ENCODE assay signal across 17 cellular contexts in the genomic region with DNA sequence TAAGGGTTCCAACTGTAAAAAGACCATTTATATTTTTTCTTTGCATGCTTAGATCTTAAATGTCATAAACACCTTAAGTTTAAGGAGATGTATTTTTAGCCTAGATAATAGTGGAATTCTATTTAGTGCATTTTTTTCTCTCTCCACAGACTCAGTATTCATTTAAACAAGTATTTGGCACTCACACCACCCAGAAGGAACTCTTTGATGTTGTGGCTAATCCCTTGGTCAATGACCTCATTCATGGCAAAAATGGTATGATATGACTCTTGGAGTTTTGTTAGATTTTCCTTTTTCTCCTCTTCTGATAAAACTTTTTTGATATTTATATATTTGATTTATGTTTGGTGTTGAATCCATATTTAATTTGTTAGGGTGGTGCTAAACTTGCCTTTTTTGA. TPM values are rescaled to one million over a fixed set of nuclear protein-coding genes. Genes with fewer than 3 reads are reported as not detected.
A peak's percentile ranks its signal among the peaks of the same experiment; 100 is the strongest.
DNase-seq lines count a peak whose midpoint lies in the region; ATAC-seq and TF ChIP-seq lines count a peak whose summit lies in the region.
"Had no signal": no experiment of that assay in that cellular context is flagged by ENCODE, and none has a peak within 500 bp of the region (broad histone marks: within the 10 kb centered on the region; RNA-seq: fewer than 3 reads in every experiment).

No MANE protein-coding gene starts in this region.

- H3F3A ChIP-seq in smooth muscle cell (ENCODE audit: low read depth) = peaks cover 7% of the 10 kb centered on the region

- no peaks in the 10 kb centered on the region for H3K36me3 ChIP-seq in breast epithelium
- no peaks in the 10 kb centered on the region for H3K36me3 ChIP-seq in smooth muscle cell (ENCODE audit: low read depth)

- ATAC-seq in HG03108 (IDR thresholded peaks at IDR 0.05; ENCODE audit: unreplicated experiment) = no peak
- ATAC-seq: Right ventricle myocardium inferior had no signal

- CTCF ChIA-PET in MCF 10A (lab: Yijun Ruan, JAX) = no interaction called here

- H3K27me3 ChIP-seq in breast epithelium (no peaks in the 10 kb centered on the region), smooth muscle cell (ENCODE audit: low read depth) (no peaks in the 10 kb centered on the region), dorsolateral prefrontal cortex (no peaks in the 10 kb centered on the region)
- H3K27me3 ChIP-seq: BLaER1 treated with 17β-estradiol and CSF1 and Interleukin-3, amounts not matched to agents 10 nM and 100 nM had no signal

- peaks cover 23% of the 10 kb centered on the region for H3K4me1 Mint-ChIP-seq in MCF 10A (ENCODE audit: insufficient read depth, unreplicated experiment)
- H3K4me1 Mint-ChIP-seq: H9 had no signal

- intact Hi-C loops in MCF 10A (cut with micrococcal nuclease) = no loop called here
- intact Hi-C loops in breast epithelium (cut with DNase I; ENCODE audit: low total_unique reads) = no loop called here
- intact Hi-C loops in dorsolateral prefrontal cortex (cut with DNase I) = no loop called here

- no peaks in the 10 kb centered on the region for H3K9me3 Mint-ChIP-seq in MCF 10A (ENCODE audit: unreplicated experiment)
- H3K9me3 Mint-ChIP-seq: CD8-positive, alpha-beta memory T cell; H9 had no signal

- H3K4me3 Mint-ChIP-seq in MCF 10A (ENCODE audit: unreplicated experiment) = no peak overlapping the region
- H3K4me3 Mint-ChIP-seq: CD8-positive, alpha-beta memory T cell; H9 had no signal

- TF ChIP-seq CTCF in MCF 10A (IDR thresholded peaks at IDR 0.05; ENCODE audit: unreplicated experiment) (no peak), breast epithelium (IDR thresholded peaks at IDR 0.05) (no peak), smooth muscle cell (IDR thresholded peaks at IDR 0.05; ENCODE audit: borderline replicate concordance, insufficient read depth, poor library complexity, severe bottlenecking) (no peak), dorsolateral prefrontal cortex (IDR thresholded peaks at IDR 0.05 in 54 of 56, conservative IDR thresholded peaks at IDR 0.05 in 2 of 56; ENCODE audit: low read depth in 1 of 56, partially characterized antibody in 56 of 56) (no peak)

- POLR2A ChIA-PET in MCF 10A (lab: Yijun Ruan, JAX) = interaction anchor here (0.7 to 4.5 kb wide), 3 partner anchors 7 to 37 kb away, joined by 3 to 34 read pairs (median 4); a partner anchor contains a TSS

- H2AFZ ChIP-seq in smooth muscle cell (ENCODE audit: low read depth) = no peak overlapping the region

- H4K20me1 ChIP-seq in smooth muscle cell (ENCODE audit: low read depth) = no peaks in the 10 kb centered on the region

- H3K4me2 ChIP-seq in smooth muscle cell = peak overlapping the region; percentile 58
- H3K4me2 ChIP-seq: BLaER1 treated with 17β-estradiol and CSF1 and Interleukin-3, amounts not matched to agents 10 nM and 100 nM had no signal

- H3K79me2 ChIP-seq in smooth muscle cell (ENCODE audit: low read depth) = peaks cover 26% of the 10 kb centered on the region

- H3K9me3 ChIP-seq in breast epithelium (no peaks in the 10 kb centered on the region), smooth muscle cell (replicated peaks; ENCODE audit: low read depth) (no peaks in the 10 kb centered on the region)
- H3K9me3 ChIP-seq: BLaER1 treated with 17β-estradiol and CSF1 and Interleukin-3, amounts not matched to agents 10 nM and 100 nM had no signal

- BruUV-seq in MCF 10A (replicated peaks; lab: Mats Ljungman, UMichigan) = no TSS peak

- peaks cover 15% of the 10 kb centered on the region for H3K36me3 Mint-ChIP-seq in MCF 10A (ENCODE audit: insufficient read depth, unreplicated experiment)
- H3K36me3 Mint-ChIP-seq: CD8-positive, alpha-beta memory T cell had no signal

- H3K4me1 ChIP-seq in breast epithelium = no peaks in the 10 kb centered on the region
- peaks cover 6% of the 10 kb centered on the region for H3K4me1 ChIP-seq in smooth muscle cell (ENCODE audit: low read depth)

- no peaks in the 10 kb centered on the region for H3K27me3 Mint-ChIP-seq in MCF 10A (ENCODE audit: insufficient read depth, unreplicated experiment)

- TF ChIP-seq POLR2A in breast epithelium (IDR thresholded peaks at IDR 0.05) = no peak

- H3K27ac ChIP-seq in breast epithelium (peak overlapping the region in 1 of 2 donors; percentile 64), smooth muscle cell (ENCODE audit: low read depth) (peak overlapping the region; percentile 81), dorsolateral prefrontal cortex (no peak overlapping the region)
- H3K27ac ChIP-seq: 22Rv1; BLaER1 treated with 17β-estradiol and CSF1 and Interleukin-3, amounts not matched to agents 10 nM and 100 nM; HL-60 had no signal

- peak overlapping the region; percentile 55 for H3K27ac Mint-ChIP-seq in MCF 10A (ENCODE audit: low read depth, unreplicated experiment)
- H3K27ac Mint-ChIP-seq: H9 had no signal

- H3K4me3 ChIP-seq in breast epithelium (no peak overlapping the region), smooth muscle cell (no peak overlapping the region), dorsolateral prefrontal cortex (no peak overlapping the region)
- H3K4me3 ChIP-seq: BLaER1 treated with 17β-estradiol and CSF1 and Interleukin-3, amounts not matched to agents 10 nM and 100 nM had no signal

- DNase-seq in MCF 10A (ENCODE audit: unreplicated experiment) = no peak
- no peak for DNase-seq in breast epithelium (ENCODE audit: low spot score in 2 of 2)
- peak; percentile 58 for DNase-seq in amniotic epithelial cell (ENCODE audit: low read depth)
- DNase-seq in fibroblast of peridontal ligament (ENCODE audit: extremely low read depth) = peak; percentile 68
- no peak for DNase-seq in smooth muscle cell (lab: John Stamatoyannopoulos, UW; ENCODE audit: unreplicated experiment)
- no peak for DNase-seq in NCI-H1417 treated with DMSO at 0.1 percent for 48 hours (lab: John Stamatoyannopoulos, UW)
- no peak for DNase-seq in dorsolateral prefrontal cortex
- DNase-seq: CD8-positive, alpha-beta memory T cell; H9; NCI-H1048; NCI-H146; NCI-H524 had no signal

- H3K9ac ChIP-seq in smooth muscle cell (ENCODE audit: low read depth) = no peak overlapping the region
- H3K9ac ChIP-seq: BLaER1 treated with 17β-estradiol and CSF1 and Interleukin-3, amounts not matched to agents 10 nM and 100 nM had no signal

RNA-seq across cellular contexts. Expression of a gene that starts 7.3 kb away (rescaled TPM):
- total RNA-seq in MCF 10A (2022) (30.3 and 50.2 TPM in 2 replicates), breast epithelium (1 to 10 TPM; 1.6 to 6.4 (median 2.2) TPM), smooth muscle cell (37.4 and 44.1 TPM in 2 replicates), dorsolateral prefrontal cortex (1 to 10 TPM in 60 of 120 experiments, under 1 TPM in 58, not detected in 2; 0.22 to 3.1 (median 1.0) TPM)
- polyA plus RNA-seq in smooth muscle cell = 14.3 and 15.0 TPM in 2 replicates

RNA-seq across cellular contexts. Expression of a gene that starts 31.1 kb away (rescaled TPM):
- total RNA-seq in MCF 10A (2022) (2,295 and 2,621 TPM in 2 replicates), breast epithelium (100 to 1,000 TPM; 624 to 881 (median 805) TPM), smooth muscle cell (321 and 375 TPM in 2 replicates), dorsolateral prefrontal cortex (100 to 1,000 TPM; 273 to 656 (median 397) TPM)
- polyA plus RNA-seq in smooth muscle cell = 1,155 and 1,251 TPM in 2 replicates

Comparison
In these comparisons a context has a peak if more than half of its experiments do, and no peak if none do; other contexts are left out.
1. DNase-seq: peak in amniotic epithelial cell (single experiment) and fibroblast of peridontal ligament (single experiment); none in MCF 10A (single experiment), breast epithelium (0 of 2), smooth muscle cell (single experiment), NCI-H1417 treated with DMSO at 0.1 percent for 48 hours (single experiment) and dorsolateral prefrontal cortex (0 of 10).